ENCODE assay signal across 1 cellular context in the genomic region with DNA sequence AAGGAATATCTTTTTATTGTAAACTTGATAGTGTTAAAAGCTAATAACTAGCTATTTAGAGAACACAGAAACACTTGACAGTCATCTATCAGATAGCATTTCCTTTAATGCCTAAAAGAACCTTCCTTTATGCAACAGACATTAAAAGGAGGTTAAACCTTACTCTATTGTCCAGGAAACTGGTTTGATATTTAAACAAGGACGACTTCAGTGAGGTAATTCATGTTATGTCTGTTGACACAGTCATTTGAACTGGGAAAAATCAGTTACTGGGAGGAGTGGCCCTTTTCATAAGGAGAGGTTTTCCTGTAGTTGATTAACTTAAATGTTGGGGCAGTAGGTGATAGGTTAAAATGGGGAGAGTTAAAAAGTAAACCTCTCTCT.
TF ChIP-seq lines count a peak whose summit lies in the region.

No MANE protein-coding gene starts in this region.

TF ChIP-seq in HepG2, 621 proteins besides CTCF, POLR2A, EP300 and RAD21 (continued from another document):
- peak; percentile 35; the same call in 1 of the 2 replicates for TF ChIP-seq TCF7L2 (IDR thresholded peaks at IDR 0.05; ENCODE audit: low read depth, low read length)
- TF ChIP-seq NCOR1 (IDR thresholded peaks at IDR 0.05; ENCODE audit: borderline replicate concordance, low read length): peak; percentile 84; the same call in 1 of the 2 replicates
- no peak for TF ChIP-seq GLI4 (CRISPR knock-in tag; IDR thresholded peaks at IDR 0.05; ENCODE audit: borderline replicate concordance)
- peak; percentile 58; the same call in 1 of the 2 replicates for TF ChIP-seq NR2F2 (IDR thresholded peaks at IDR 0.05; ENCODE audit: borderline replicate concordance, low read depth)
- TF ChIP-seq KLF9 (CRISPR knock-in tag; IDR thresholded peaks at IDR 0.05; ENCODE audit: low read depth): 0 out of 2 replicates have a peak, but pooled peaks have one; percentile 31
- TF ChIP-seq SETDB1 (CRISPR knock-in tag; IDR thresholded peaks at IDR 0.05; ENCODE audit: borderline replicate concordance): no peak
- no peak for TF ChIP-seq KAT7 (CRISPR knock-in tag; IDR thresholded peaks at IDR 0.05; ENCODE audit: borderline replicate concordance)
- no peak for TF ChIP-seq ZNF709 (CRISPR knock-in tag; IDR thresholded peaks at IDR 0.05)
- peak; percentile 100 for TF ChIP-seq PPARG (CRISPR knock-in tag; conservative IDR thresholded peaks at IDR 0.05)
- TF ChIP-seq SOX6 (IDR thresholded peaks at IDR 0.05): no peak
- TF ChIP-seq SOX6 (CRISPR knock-in tag; IDR thresholded peaks at IDR 0.05): peak; percentile 89
- peak; percentile 53; the same call in 1 of the 2 replicates for TF ChIP-seq IRF2 (CRISPR knock-in tag; IDR thresholded peaks at IDR 0.05)
